Comparison of ENCODE assay signal across 8 cellular contexts in the genomic region with DNA sequence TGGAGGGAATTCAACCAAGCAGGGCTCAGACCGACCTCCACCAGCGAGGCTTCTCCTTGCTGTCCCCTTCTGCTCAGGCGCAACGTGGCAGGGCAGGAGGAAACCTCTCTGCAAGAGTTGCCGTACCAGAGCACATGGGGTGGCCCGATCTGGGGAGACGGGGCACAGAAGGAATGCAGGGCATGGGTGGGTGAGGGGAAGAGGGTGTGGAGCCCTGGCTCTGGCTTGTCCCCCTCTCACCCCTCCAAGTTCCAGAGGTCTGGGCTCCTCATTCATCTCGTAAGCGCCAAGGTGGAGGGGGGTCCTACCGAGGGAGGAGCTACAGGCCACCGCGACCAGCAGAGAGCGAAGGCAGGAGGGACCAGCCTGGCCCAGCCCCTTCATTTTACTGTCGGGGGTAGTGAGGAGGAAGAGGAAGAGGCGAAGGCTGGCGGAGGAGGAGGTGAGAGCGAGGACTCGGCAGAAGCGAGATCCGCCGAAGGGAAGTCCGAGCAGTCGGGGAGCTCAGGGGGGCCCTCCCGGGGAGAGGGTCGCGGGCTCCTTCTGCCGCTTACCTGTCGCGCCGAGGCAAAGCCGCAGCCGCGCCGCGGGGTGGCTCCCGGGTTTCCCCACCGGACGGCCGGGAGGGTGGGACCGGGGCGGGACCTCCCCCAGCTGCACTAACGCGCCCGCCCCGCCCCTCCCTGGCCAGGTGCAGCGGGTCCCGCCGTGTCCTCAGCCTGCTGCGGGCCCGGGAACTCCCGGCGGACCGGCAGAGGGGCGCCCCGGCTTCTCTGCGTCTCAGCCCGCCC. TPM values are rescaled to one million over a fixed set of nuclear protein-coding genes. Genes with fewer than 3 reads are reported as not detected.
DNase-seq lines count a peak whose midpoint lies in the region; ATAC-seq lines count a peak whose summit lies in the region.

Gene GALNT6, minus strand, starts transcription at position 360 of the 791 bp plus-strand sequence. CDS start 11,625 bp downstream, outside the sequence.

- H3K9ac ChIP-seq in rectal smooth muscle tissue (ENCODE audit: low read length) = peak within 1 kb of the TSS; percentile 57

- H3K4me1 ChIP-seq in SJSA1 (replicated peaks) (peaks cover 79% of the 10 kb centered on the region), rectal smooth muscle tissue (ENCODE audit: control insufficient read depth, insufficient read depth, low read length) (no peaks in the 10 kb centered on the region)

- H3K4me3 ChIP-seq in SJSA1 (peak within 1 kb of the TSS; percentile 56), rectal smooth muscle tissue (ENCODE audit: low read length) (peak within 1 kb of the TSS; percentile 75)

- no peaks in the 10 kb centered on the region for H3K27me3 ChIP-seq in SJSA1 (replicated peaks)
- peaks cover 4% of the 10 kb centered on the region for H3K27me3 ChIP-seq in rectal smooth muscle tissue (ENCODE audit: control insufficient read depth, insufficient read depth, low read length)

- H3K36me3 ChIP-seq in SJSA1 (peaks cover 10% of the 10 kb centered on the region), rectal smooth muscle tissue (ENCODE audit: control insufficient read depth, insufficient read depth, low read length) (no peaks in the 10 kb centered on the region)

- intact Hi-C loops in Right ventricle myocardium inferior (cut with DNase I) (no loop called here), cardiac septum (cut with DNase I) (no loop called here), head of caudate nucleus (cut with DNase I) (no loop called here)

- ATAC-seq in Right ventricle myocardium inferior (peak; percentile 42), HG03354 (IDR thresholded peaks at IDR 0.05; ENCODE audit: poor library complexity, severe bottlenecking, unreplicated experiment) (peak; percentile 59)

- DNase-seq in Right ventricle myocardium inferior (ENCODE audit: missing footprints) = no peak
- DNase-seq in cardiac septum (ENCODE audit: low spot score) = no peak
- peak in 1 of 2 experiments; percentile 40 for DNase-seq in SJSA1 (ENCODE audit: low read depth in 1 of 2, low spot score in 2 of 2)
- peak in 3 of 4 experiments; percentile 19 to 63 (median 46) for DNase-seq in activated naive CD4-positive, alpha-beta T cell (lab: John Stamatoyannopoulos, UW)
- DNase-seq in head of caudate nucleus = peak in 29 of 42 donors; percentile 14 to 68 (median 40)
- DNase-seq in NCI-H446 treated with DMSO at 0.1 percent for 48 hours (lab: John Stamatoyannopoulos, UW) = no peak

- peaks cover 4% of the 10 kb centered on the region; the same call in 1 of the 2 replicates for H3K9me3 ChIP-seq in SJSA1 (replicated peaks)

- H3K27ac ChIP-seq in SJSA1 (peak within 1 kb of the TSS; percentile 48), rectal smooth muscle tissue (ENCODE audit: low read depth, low read length) (no peak within 1 kb of the TSS)

RNA-seq across cellular contexts. Expression of gene GALNT6, which starts in this region (rescaled TPM):
- total RNA-seq in Right ventricle myocardium inferior (1.7 TPM), cardiac septum (0.65 TPM)
- total RNA-seq in SJSA1 (2014; rRNA removed; shearing (Covaris generic)) = 30.8 and 38.2 TPM in 2 replicates

Comparison
In these comparisons a context has a peak if more than half of its experiments do, and no peak if none do; other contexts are left out.
1. RNA of gene GALNT6 (total RNA-seq): 30.8 to 38.2 TPM in SJSA1; 1.7 TPM in Right ventricle myocardium inferior (single experiment) and 0.65 TPM in cardiac septum (single experiment); every median in the first group is over 10 times any median in the second.
2. DNase-seq: peak in activated naive CD4-positive, alpha-beta T cell (3 of 4) and head of caudate nucleus (29 of 42); none in Right ventricle myocardium inferior (single experiment), cardiac septum (single experiment) and NCI-H446 treated with DMSO at 0.1 percent for 48 hours (single experiment).